Comparison of ENCODE assay signal across 1 cellular context in the genomic region with DNA sequence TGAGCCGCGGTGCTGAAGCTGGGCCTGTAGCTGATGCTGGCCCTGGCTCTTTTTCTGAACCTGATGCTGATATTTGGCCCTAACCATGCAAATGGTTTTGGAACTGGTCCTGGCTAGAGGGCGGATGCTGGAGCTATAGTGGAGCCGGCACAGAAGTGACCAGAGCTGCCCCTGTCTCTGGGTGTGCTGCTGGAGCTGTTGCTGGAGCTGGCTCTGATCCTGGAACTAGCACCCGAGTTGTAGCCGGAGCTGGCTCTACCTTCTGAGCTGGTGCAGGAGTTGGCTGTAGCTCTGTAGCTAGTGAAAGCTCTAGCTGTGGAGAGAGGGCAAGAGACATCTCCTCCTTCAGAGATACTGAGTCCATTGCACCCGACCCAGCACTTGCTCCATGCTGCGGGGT.
TF ChIP-seq lines count a peak whose summit lies in the region.

No MANE protein-coding gene starts in this region.

TF ChIP-seq in GM23338, 12 proteins besides CTCF, POLR2A, EP300 and RAD21:
- TF ChIP-seq, protein P1, sequence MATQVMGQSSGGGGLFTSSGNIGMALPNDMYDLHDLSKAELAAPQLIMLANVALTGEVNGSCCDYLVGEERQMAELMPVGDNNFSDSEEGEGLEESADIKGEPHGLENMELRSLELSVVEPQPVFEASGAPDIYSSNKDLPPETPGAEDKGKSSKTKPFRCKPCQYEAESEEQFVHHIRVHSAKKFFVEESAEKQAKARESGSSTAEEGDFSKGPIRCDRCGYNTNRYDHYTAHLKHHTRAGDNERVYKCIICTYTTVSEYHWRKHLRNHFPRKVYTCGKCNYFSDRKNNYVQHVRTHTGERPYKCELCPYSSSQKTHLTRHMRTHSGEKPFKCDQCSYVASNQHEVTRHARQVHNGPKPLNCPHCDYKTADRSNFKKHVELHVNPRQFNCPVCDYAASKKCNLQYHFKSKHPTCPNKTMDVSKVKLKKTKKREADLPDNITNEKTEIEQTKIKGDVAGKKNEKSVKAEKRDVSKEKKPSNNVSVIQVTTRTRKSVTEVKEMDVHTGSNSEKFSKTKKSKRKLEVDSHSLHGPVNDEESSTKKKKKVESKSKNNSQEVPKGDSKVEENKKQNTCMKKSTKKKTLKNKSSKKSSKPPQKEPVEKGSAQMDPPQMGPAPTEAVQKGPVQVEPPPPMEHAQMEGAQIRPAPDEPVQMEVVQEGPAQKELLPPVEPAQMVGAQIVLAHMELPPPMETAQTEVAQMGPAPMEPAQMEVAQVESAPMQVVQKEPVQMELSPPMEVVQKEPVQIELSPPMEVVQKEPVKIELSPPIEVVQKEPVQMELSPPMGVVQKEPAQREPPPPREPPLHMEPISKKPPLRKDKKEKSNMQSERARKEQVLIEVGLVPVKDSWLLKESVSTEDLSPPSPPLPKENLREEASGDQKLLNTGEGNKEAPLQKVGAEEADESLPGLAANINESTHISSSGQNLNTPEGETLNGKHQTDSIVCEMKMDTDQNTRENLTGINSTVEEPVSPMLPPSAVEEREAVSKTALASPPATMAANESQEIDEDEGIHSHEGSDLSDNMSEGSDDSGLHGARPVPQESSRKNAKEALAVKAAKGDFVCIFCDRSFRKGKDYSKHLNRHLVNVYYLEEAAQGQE (IDR thresholded peaks at IDR 0.05; ENCODE audit: unreplicated experiment), result no peak
- TF ChIP-seq EZH2phosphoT487 (IDR thresholded peaks at IDR 0.05; ENCODE audit: unreplicated experiment) (no peak), ZNF114 (CRISPR knock-in tag; IDR thresholded peaks at IDR 0.05) (no peak), JUNB (IDR thresholded peaks at IDR 0.05; ENCODE audit: unreplicated experiment) (no peak), CREB1 (CRISPR knock-in tag; IDR thresholded peaks at IDR 0.05; ENCODE audit: low read depth) (no peak), POLR2AphosphoS5 (IDR thresholded peaks at IDR 0.05; ENCODE audit: low read depth) (no peak), NANOG (IDR thresholded peaks at IDR 0.05; ENCODE audit: borderline replicate concordance) (no peak), ZNF331 (CRISPR knock-in tag; IDR thresholded peaks at IDR 0.05; ENCODE audit: low read depth) (no peak), EZH2 (IDR thresholded peaks at IDR 0.05; ENCODE audit: low read depth, unreplicated experiment) (no peak), STAT1 (IDR thresholded peaks at IDR 0.05; ENCODE audit: unreplicated experiment) (no peak)
- TF ChIP-seq, protein P2, sequence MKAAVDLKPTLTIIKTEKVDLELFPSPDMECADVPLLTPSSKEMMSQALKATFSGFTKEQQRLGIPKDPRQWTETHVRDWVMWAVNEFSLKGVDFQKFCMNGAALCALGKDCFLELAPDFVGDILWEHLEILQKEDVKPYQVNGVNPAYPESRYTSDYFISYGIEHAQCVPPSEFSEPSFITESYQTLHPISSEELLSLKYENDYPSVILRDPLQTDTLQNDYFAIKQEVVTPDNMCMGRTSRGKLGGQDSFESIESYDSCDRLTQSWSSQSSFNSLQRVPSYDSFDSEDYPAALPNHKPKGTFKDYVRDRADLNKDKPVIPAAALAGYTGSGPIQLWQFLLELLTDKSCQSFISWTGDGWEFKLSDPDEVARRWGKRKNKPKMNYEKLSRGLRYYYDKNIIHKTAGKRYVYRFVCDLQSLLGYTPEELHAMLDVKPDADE (IDR thresholded peaks at IDR 0.05), result no peak
- TF ChIP-seq, protein P3, sequence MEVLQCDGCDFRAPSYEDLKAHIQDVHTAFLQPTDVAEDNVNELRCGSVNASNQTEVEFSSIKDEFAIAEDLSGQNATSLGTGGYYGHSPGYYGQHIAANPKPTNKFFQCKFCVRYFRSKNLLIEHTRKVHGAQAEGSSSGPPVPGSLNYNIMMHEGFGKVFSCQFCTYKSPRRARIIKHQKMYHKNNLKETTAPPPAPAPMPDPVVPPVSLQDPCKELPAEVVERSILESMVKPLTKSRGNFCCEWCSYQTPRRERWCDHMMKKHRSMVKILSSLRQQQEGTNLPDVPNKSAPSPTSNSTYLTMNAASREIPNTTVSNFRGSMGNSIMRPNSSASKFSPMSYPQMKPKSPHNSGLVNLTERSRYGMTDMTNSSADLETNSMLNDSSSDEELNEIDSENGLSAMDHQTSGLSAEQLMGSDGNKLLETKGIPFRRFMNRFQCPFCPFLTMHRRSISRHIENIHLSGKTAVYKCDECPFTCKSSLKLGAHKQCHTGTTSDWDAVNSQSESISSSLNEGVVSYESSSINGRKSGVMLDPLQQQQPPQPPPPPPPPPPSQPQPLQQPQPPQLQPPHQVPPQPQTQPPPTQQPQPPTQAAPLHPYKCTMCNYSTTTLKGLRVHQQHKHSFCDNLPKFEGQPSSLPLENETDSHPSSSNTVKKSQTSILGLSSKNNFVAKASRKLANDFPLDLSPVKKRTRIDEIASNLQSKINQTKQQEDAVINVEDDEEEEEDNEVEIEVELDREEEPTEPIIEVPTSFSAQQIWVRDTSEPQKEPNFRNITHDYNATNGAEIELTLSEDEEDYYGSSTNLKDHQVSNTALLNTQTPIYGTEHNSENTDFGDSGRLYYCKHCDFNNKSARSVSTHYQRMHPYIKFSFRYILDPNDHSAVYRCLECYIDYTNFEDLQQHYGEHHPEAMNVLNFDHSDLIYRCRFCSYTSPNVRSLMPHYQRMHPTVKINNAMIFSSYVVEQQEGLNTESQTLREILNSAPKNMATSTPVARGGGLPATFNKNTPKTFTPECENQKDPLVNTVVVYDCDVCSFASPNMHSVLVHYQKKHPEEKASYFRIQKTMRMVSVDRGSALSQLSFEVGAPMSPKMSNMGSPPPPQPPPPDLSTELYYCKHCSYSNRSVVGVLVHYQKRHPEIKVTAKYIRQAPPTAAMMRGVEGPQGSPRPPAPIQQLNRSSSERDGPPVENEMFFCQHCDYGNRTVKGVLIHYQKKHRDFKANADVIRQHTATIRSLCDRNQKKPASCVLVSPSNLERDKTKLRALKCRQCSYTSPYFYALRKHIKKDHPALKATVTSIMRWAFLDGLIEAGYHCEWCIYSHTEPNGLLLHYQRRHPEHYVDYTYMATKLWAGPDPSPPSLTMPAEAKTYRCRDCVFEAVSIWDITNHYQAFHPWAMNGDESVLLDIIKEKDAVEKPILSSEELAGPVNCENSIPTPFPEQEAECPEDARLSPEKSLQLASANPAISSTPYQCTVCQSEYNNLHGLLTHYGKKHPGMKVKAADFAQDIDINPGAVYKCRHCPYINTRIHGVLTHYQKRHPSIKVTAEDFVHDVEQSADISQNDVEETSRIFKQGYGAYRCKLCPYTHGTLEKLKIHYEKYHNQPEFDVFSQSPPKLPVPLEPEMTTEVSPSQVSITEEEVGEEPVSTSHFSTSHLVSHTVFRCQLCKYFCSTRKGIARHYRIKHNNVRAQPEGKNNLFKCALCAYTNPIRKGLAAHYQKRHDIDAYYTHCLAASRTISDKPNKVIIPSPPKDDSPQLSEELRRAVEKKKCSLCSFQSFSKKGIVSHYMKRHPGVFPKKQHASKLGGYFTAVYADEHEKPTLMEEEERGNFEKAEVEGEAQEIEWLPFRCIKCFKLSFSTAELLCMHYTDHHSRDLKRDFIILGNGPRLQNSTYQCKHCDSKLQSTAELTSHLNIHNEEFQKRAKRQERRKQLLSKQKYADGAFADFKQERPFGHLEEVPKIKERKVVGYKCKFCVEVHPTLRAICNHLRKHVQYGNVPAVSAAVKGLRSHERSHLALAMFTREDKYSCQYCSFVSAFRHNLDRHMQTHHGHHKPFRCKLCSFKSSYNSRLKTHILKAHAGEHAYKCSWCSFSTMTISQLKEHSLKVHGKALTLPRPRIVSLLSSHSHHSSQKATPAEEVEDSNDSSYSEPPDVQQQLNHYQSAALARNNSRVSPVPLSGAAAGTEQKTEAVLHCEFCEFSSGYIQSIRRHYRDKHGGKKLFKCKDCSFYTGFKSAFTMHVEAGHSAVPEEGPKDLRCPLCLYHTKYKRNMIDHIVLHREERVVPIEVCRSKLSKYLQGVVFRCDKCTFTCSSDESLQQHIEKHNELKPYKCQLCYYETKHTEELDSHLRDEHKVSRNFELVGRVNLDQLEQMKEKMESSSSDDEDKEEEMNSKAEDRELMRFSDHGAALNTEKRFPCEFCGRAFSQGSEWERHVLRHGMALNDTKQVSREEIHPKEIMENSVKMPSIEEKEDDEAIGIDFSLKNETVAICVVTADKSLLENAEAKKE (CRISPR knock-in tag; IDR thresholded peaks at IDR 0.05), result no peak
